Comparison of ENCODE assay signal across 1 cellular context in genomic region chr5:10249948-10250803, GRCh38.
TF ChIP-seq lines count a peak whose summit lies in the region.

TSS of gene CCT5 (plus strand) at chr5:10250280. CDS start at chr5:10250341, 61 bp downstream.

TF ChIP-seq in HepG2, 621 proteins besides CTCF, POLR2A, EP300 and RAD21 (continued from another document and continues in another):
- TF ChIP-seq TFE3 (CRISPR knock-in tag; IDR thresholded peaks at IDR 0.05) (peak; percentile 32; the same call in 1 of the 2 replicates), TEF (CRISPR knock-in tag; IDR thresholded peaks at IDR 0.05) (no peak), MAZ (IDR thresholded peaks at IDR 0.05; ENCODE audit: borderline replicate concordance, low read depth, low read length) (0 out of 2 replicates have a peak, but pooled peaks have one; percentile 39), MAZ (CRISPR knock-in tag; IDR thresholded peaks at IDR 0.05; ENCODE audit: low read depth) (peak; percentile 61), ZNF354B (CRISPR knock-in tag; IDR thresholded peaks at IDR 0.05) (no peak), ARID5B (CRISPR knock-in tag; IDR thresholded peaks at IDR 0.05) (peak; percentile 47; the same call in 1 of the 2 replicates), ZNF282 (IDR thresholded peaks at IDR 0.05; ENCODE audit: partially characterized antibody) (no peak), TCF12 (IDR thresholded peaks at IDR 0.05) (no peak), TCF12 (CRISPR knock-in tag; IDR thresholded peaks at IDR 0.05) (0 out of 2 replicates have a peak, but pooled peaks have one; percentile 34), CREB3 (CRISPR knock-in tag; IDR thresholded peaks at IDR 0.05) (no peak), ZNF724P (CRISPR knock-in tag; IDR thresholded peaks at IDR 0.05; ENCODE audit: borderline replicate concordance) (peak; percentile 64; the same call in 1 of the 2 replicates), REL (CRISPR knock-in tag; conservative IDR thresholded peaks at IDR 0.05) (no peak), ZNF296 (CRISPR knock-in tag; conservative IDR thresholded peaks at IDR 0.05) (0 out of 2 replicates have a peak, but pooled peaks have one; percentile 60), BRCA1 (CRISPR knock-in tag; IDR thresholded peaks at IDR 0.05) (no peak), ZNF614 (CRISPR knock-in tag; IDR thresholded peaks at IDR 0.05; ENCODE audit: borderline replicate concordance) (no peak), ZNF3 (CRISPR knock-in tag; IDR thresholded peaks at IDR 0.05) (no peak), CEBPG (CRISPR knock-in tag; IDR thresholded peaks at IDR 0.05) (peak; percentile 78), POGK (CRISPR knock-in tag; conservative IDR thresholded peaks at IDR 0.05) (0 out of 2 replicates have a peak, but pooled peaks have one; percentile 33), ZBTB7B (CRISPR knock-in tag; IDR thresholded peaks at IDR 0.05) (0 out of 2 replicates have a peak, but pooled peaks have one; percentile 34), ZNF335 (CRISPR knock-in tag; IDR thresholded peaks at IDR 0.05) (peak; percentile 84; the same call in 1 of the 2 replicates), HOXA9 (CRISPR knock-in tag; IDR thresholded peaks at IDR 0.05; ENCODE audit: borderline replicate concordance) (no peak), ZNF609 (CRISPR knock-in tag; IDR thresholded peaks at IDR 0.05; ENCODE audit: borderline replicate concordance) (peak; percentile 11), MATR3 (CRISPR knock-in tag; IDR thresholded peaks at IDR 0.05) (no peak), NONO (IDR thresholded peaks at IDR 0.05) (no peak), NONO (CRISPR knock-in tag; conservative IDR thresholded peaks at IDR 0.05) (no peak; the same call in 1 of the 2 replicates), FUBP1 (CRISPR knock-in tag; IDR thresholded peaks at IDR 0.05; ENCODE audit: borderline replicate concordance) (no peak), HNF1B (CRISPR knock-in tag; IDR thresholded peaks at IDR 0.05) (peak; percentile 65), GMEB2 (CRISPR knock-in tag; IDR thresholded peaks at IDR 0.05; ENCODE audit: low read depth) (no peak), ATF3 (CRISPR knock-in tag; IDR thresholded peaks at IDR 0.05) (no peak), CENPT (CRISPR knock-in tag; IDR thresholded peaks at IDR 0.05; ENCODE audit: low read depth) (no peak), ZNF468 (CRISPR knock-in tag; IDR thresholded peaks at IDR 0.05) (no peak), THYN1 (CRISPR knock-in tag; IDR thresholded peaks at IDR 0.05; ENCODE audit: borderline replicate concordance, low read depth) (no peak), ATF6 (CRISPR knock-in tag; conservative IDR thresholded peaks at IDR 0.05) (no peak), RFXAP (CRISPR knock-in tag; IDR thresholded peaks at IDR 0.05; ENCODE audit: borderline replicate concordance) (0 out of 2 replicates have a peak, but pooled peaks have one; percentile 70), ZIK1 (CRISPR knock-in tag; IDR thresholded peaks at IDR 0.05; ENCODE audit: borderline replicate concordance, low read depth) (no peak), MLLT10 (CRISPR knock-in tag; IDR thresholded peaks at IDR 0.05) (no peak), ZFAT (CRISPR knock-in tag; conservative IDR thresholded peaks at IDR 0.05) (no peak)
